In genomic region chr3:41526995-41527573, GRCh38 we compare ENCODE assay signal across 8 cellular contexts.
"Had no signal": no experiment of that assay in that cellular context is flagged by ENCODE, and none has a peak within 500 bp of the region (broad histone marks: within the 10 kb centered on the region; RNA-seq: fewer than 3 reads in every experiment).

No MANE protein-coding gene starts in this region.

- H2AFZ ChIP-seq: GM23248 had no signal

- H3K9me3 ChIP-seq: HAP-1 had no signal

- DNase-seq: GM23248, GOT3, H7, HFFc6 had no signal

- H3K9ac ChIP-seq: GM23248 had no signal

- H3K36me3 ChIP-seq: HAP-1 had no signal

- H3K4me3 ChIP-seq: GM23248, HAP-1 had no signal

- H3K4me1 ChIP-seq: HAP-1 had no signal

- H3K27ac ChIP-seq: GM23248, HL-60 had no signal

- ATAC-seq: HCT116, HepG2 had no signal
